ENCODE assay signal across 14 cellular contexts in genomic region chr2:178732913-178733312, GRCh38.
"Had no signal": no experiment of that assay in that cellular context is flagged by ENCODE, and none has a peak within 500 bp of the region (broad histone marks: within the 10 kb centered on the region; RNA-seq: fewer than 3 reads in every experiment).

No MANE protein-coding gene starts in this region.

- H3K9me3 ChIP-seq: heart left ventricle, mucosa of descending colon, neutrophil had no signal

- H3K36me3 ChIP-seq: neutrophil had no signal

- H3K27ac ChIP-seq: coronary artery, foreskin keratinocyte, neutrophil had no signal

- H3K27me3 ChIP-seq: foreskin keratinocyte, heart left ventricle had no signal

- H3K4me1 ChIP-seq: foreskin keratinocyte had no signal

- ATAC-seq: foreskin keratinocyte; heart left ventricle; left colon; mucosa of descending colon; naive thymus-derived CD8-positive, alpha-beta T cell had no signal

- DNase-seq: effector CD4-positive, alpha-beta T cell; endodermal cell; erythroblast; foreskin keratinocyte; heart left ventricle; hippocampal formation; left colon; mucosa of descending colon; naive thymus-derived CD8-positive, alpha-beta T cell; stimulated activated CD4-positive, alpha-beta T cell treated with anti-CD3 and anti-CD28 coated beads, Interleukin-2, amount 100 ng/mL, for 48 hours; stimulated activated naive CD4-positive, alpha-beta T cell treated with Interleukin-2 at 50 U/mL for 16 hours had no signal

- H3K4me3 ChIP-seq: coronary artery, heart left ventricle, mucosa of descending colon, smooth muscle cell had no signal

- H3K4me2 ChIP-seq: smooth muscle cell had no signal
